ENCODE assay signal across 8 cellular contexts in the genomic region with DNA sequence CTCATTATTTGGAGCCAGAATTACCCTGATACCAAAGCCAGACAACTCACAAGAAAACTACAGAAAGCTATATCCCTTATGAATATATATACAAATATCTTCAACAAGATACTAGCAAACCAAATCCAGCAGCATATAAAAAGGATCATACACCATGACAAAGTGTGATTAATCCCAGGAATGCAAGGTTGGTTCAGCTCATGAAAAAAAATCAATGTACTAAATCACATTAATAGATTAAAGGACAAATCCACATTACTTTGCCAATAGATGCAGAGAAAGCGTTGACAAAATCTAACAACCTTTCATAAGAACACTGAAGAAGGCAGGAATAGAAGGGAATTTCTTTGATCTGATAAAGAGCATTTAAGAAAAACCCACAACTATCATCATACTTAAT. TPM values are rescaled to one million over a fixed set of nuclear protein-coding genes. Genes with fewer than 3 reads are reported as not detected.
"Had no signal": no experiment of that assay in that cellular context is flagged by ENCODE, and none has a peak within 500 bp of the region (broad histone marks: within the 10 kb centered on the region; RNA-seq: fewer than 3 reads in every experiment).

No MANE protein-coding gene starts in this region.

- ATAC-seq: HCT116, HepG2 had no signal

- H3K27me3 Mint-ChIP-seq: IgD-negative memory B cell had no signal

- DNase-seq: GOT3, H7, KG1 had no signal

- H3K36me3 Mint-ChIP-seq: IgD-negative memory B cell had no signal

- H3K27ac Mint-ChIP-seq: IgD-negative memory B cell had no signal

- H3K4me1 ChIP-seq: HAP-1 had no signal

- H3K4me3 Mint-ChIP-seq: IgD-negative memory B cell had no signal

- H3K4me3 ChIP-seq: HAP-1 had no signal

- H3K27ac ChIP-seq: HL-60 had no signal

- H3K36me3 ChIP-seq: HAP-1 had no signal

- FAIRE-seq: HepG2 had no signal

RNA-seq across cellular contexts. Expression of a gene that starts 50.4 kb away (rescaled TPM):
- polyA plus RNA-seq: IgD-negative memory B cell had no signal
